Comparison of ENCODE assay signal across 7 cellular contexts in the genomic region with DNA sequence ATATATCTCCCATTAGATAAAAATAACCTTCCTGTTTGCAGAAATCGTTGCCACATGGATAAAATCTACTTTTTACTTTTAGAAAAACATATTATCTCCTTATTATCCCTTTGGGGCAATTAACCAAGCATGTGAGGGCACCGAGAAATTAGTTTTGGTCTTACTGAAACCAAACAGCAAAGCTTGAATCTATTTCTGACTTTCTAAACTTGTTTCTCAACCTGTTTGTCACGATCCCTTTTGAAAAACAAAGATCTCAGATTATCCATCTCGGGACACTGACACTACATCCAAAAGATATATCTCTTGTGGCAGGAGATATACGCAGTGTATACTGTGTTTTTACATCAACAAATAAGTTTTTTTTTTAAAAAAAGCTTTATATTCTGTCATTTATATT. TPM values are rescaled to one million over a fixed set of nuclear protein-coding genes. Genes with fewer than 3 reads are reported as not detected.
DNase-seq lines count a peak whose midpoint lies in the region; ATAC-seq and TF ChIP-seq lines count a peak whose summit lies in the region.

No MANE protein-coding gene starts in this region.

- no peak overlapping the region for H3K4me3 Mint-ChIP-seq in endothelial cell (ENCODE audit: unreplicated experiment)

- H3K4me1 ChIP-seq in skeletal muscle satellite cell (ENCODE audit: control insufficient read depth, insufficient read depth, low read length): peaks cover 20% of the 10 kb centered on the region

- H3K4me1 Mint-ChIP-seq in endothelial cell (ENCODE audit: unreplicated experiment): peaks cover 19% of the 10 kb centered on the region

- no peaks in the 10 kb centered on the region for H3K27me3 ChIP-seq in skeletal muscle satellite cell (ENCODE audit: control insufficient read depth, insufficient read depth, low read length)

- H3K9me3 Mint-ChIP-seq in endothelial cell (ENCODE audit: unreplicated experiment): no peaks in the 10 kb centered on the region

- H3K27ac Mint-ChIP-seq in endothelial cell (ENCODE audit: unreplicated experiment): no peak overlapping the region

- TF ChIP-seq CTCF in epithelial cell of proximal tubule (conservative IDR thresholded peaks at IDR 0.05; ENCODE audit: low read depth, low read length): no peak
- no peak for TF ChIP-seq CTCF in endothelial cell (IDR thresholded peaks at IDR 0.05; ENCODE audit: unreplicated experiment)

- H3K4me2 ChIP-seq in skeletal muscle satellite cell (ENCODE audit: low read length): peak overlapping the region; percentile 78

- peaks cover 26% of the 10 kb centered on the region for H3K36me3 ChIP-seq in skeletal muscle satellite cell (ENCODE audit: insufficient read depth, low read length)

- peak overlapping the region; percentile 98 for H3K4me3 ChIP-seq in epithelial cell of proximal tubule (ENCODE audit: low read depth, low read length)
- H3K4me3 ChIP-seq in skeletal muscle satellite cell (ENCODE audit: low read length): peak overlapping the region; percentile 92

- TF ChIP-seq POLR2A in GM18505 (IDR thresholded peaks at IDR 0.05; ENCODE audit: borderline replicate concordance, extremely low read depth, insufficient read depth, insufficient read length): peak; percentile 27

- H3K27me3 Mint-ChIP-seq in endothelial cell (ENCODE audit: unreplicated experiment): no peaks in the 10 kb centered on the region

- H3K36me3 Mint-ChIP-seq in endothelial cell (ENCODE audit: low read depth, unreplicated experiment): no peaks in the 10 kb centered on the region

- no peak for ATAC-seq in GM18505 (IDR thresholded peaks at IDR 0.05; ENCODE audit: unreplicated experiment)
- ATAC-seq in HG03457 (IDR thresholded peaks at IDR 0.05; ENCODE audit: unreplicated experiment): no peak

- DNase-seq in RPMI8226: peak; percentile 4
- no peak for DNase-seq in epithelial cell of proximal tubule (ENCODE audit: low read depth)
- DNase-seq in endothelial cell (ENCODE audit: low spot score): no peak
- DNase-seq in NCI-H69 (lab: John Stamatoyannopoulos, UW): no peak

- peak overlapping the region; percentile 96 for H3K9ac ChIP-seq in skeletal muscle satellite cell (ENCODE audit: low read depth, low read length)

- H3K9me3 ChIP-seq in skeletal muscle satellite cell (replicated peaks; ENCODE audit: low read length): no peaks in the 10 kb centered on the region

RNA-seq across cellular contexts. Expression of a gene that starts 2.3 kb away (rescaled TPM):
- 11.1 and 25.4 TPM in 2 replicates for total RNA-seq in epithelial cell of proximal tubule
- 54.8 and 105 TPM in 2 replicates for total RNA-seq in skeletal muscle satellite cell (2012; rRNA removed)
- total RNA-seq in endothelial cell (ENCODE audit: unreplicated experiment): 18.8 TPM
